19 cellular contexts compared by ENCODE assay signal in the genomic region with DNA sequence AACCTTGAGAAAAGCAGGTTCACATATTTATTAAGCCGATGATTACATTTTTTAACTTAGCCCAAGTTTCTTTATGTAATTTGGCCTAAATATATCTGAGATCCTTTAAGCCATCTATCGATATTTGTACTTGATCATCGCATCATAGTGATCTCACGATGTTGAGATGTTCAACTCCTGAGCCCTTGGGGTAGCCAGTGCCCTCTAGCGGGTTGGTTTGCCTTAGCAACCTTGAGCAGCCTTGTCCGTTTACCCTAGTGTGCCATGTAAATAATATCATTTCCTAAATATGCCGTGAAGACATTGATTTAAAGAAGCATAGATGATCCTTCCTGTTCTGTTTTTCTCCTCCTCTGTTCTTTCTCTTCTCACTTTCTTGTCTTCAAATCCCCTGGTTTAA.
DNase-seq lines count a peak whose midpoint lies in the region; ATAC-seq, FAIRE-seq and TF ChIP-seq lines count a peak whose summit lies in the region.
"Had no signal": no experiment of that assay in that cellular context is flagged by ENCODE, and none has a peak within 500 bp of the region (broad histone marks: within the 10 kb centered on the region; RNA-seq: fewer than 3 reads in every experiment).

No MANE protein-coding gene starts in this region.

- H3K27ac ChIP-seq in K562 (ENCODE audit: extremely low read depth, low read depth, low read length), result no peak overlapping the region
- H3K27ac ChIP-seq: body of pancreas, testis had no signal

- no peak overlapping the region for H3K4me2 ChIP-seq in K562 (ENCODE audit: insufficient read depth, low read length)

- no peaks in the 10 kb centered on the region for H3K36me3 ChIP-seq in K562 (ENCODE audit: control insufficient read depth, insufficient read depth, low read length)

- TF ChIP-seq RAD21 in K562 (CRISPR knock-in tag; conservative IDR thresholded peaks at IDR 0.05 in 1 of 2, IDR thresholded peaks at IDR 0.05 in 1 of 2), result peak in 1 of 2 experiments; percentile 16; a peak in 1 of 4 replicates

- H3K36me3 Mint-ChIP-seq in progenitor cell of endocrine pancreas (ENCODE audit: insufficient read depth), result peaks cover 3% of the 10 kb centered on the region

- POLR2A ChIA-PET in K562 (lab: Yijun Ruan, JAX), result no interaction called here

- no peaks in the 10 kb centered on the region for H3K9me3 ChIP-seq in K562 (replicated peaks; ENCODE audit: control insufficient read depth, insufficient read depth, low read depth, low read length)
- H3K9me3 ChIP-seq: body of pancreas, testis had no signal

- FAIRE-seq in K562 (lab: Jason Lieb, UNC), result peak; percentile 55

- in situ Hi-C loops in K562 (cut with MboI), result no loop called here

- no peak overlapping the region for H3K4me3 ChIP-seq in Jurkat, Clone E6-1 (ENCODE audit: low read length)
- no peak overlapping the region for H3K4me3 ChIP-seq in K562
- H3K4me3 ChIP-seq: body of pancreas, testis had no signal

- no peaks in the 10 kb centered on the region for H3K4me1 ChIP-seq in K562 (replicated peaks in 1 of 2; ENCODE audit: control insufficient read depth in 2 of 2, insufficient read depth in 2 of 2, low read length in 2 of 2)
- H3K4me1 ChIP-seq: body of pancreas, testis had no signal

- H3K27ac Mint-ChIP-seq in progenitor cell of endocrine pancreas, result no peak overlapping the region
- H3K27ac Mint-ChIP-seq: activated CD4-positive, alpha-beta T cell treated with anti-CD3 and anti-CD28 coated beads for 36 hours; CD4-positive, alpha-beta memory T cell had no signal

- no peak for TF ChIP-seq POLR2A in K562 (conservative IDR thresholded peaks at IDR 0.05)

- CTCF ChIA-PET in K562 (lab: Yijun Ruan, JAX; ENCODE audit: low intra/inter-chr PET ratio), result no interaction called here

- no peak for TF ChIP-seq EP300 in K562 (IDR thresholded peaks at IDR 0.05; ENCODE audit: low read length)

- no peaks in the 10 kb centered on the region for H3K27me3 ChIP-seq in K562 (ENCODE audit: control insufficient read depth in 2 of 2, insufficient read depth in 2 of 2, low read length in 2 of 2)
- H3K27me3 ChIP-seq: body of pancreas, testis had no signal

- TF ChIP-seq CTCF in K562 (IDR thresholded peaks at IDR 0.05 in 2 of 3, conservative IDR thresholded peaks at IDR 0.05 in 1 of 3; ENCODE audit: insufficient read depth in 2 of 3, low read depth in 1 of 3, low read length in 3 of 3) (peak; percentile 40 to 46 (median 45); a peak in 4 of 6 replicates), progenitor cell of endocrine pancreas (IDR thresholded peaks at IDR 0.05; ENCODE audit: unreplicated experiment) (peak; percentile 16)

- H3K9me3 Mint-ChIP-seq in progenitor cell of endocrine pancreas (ENCODE audit: low read depth), result no peaks in the 10 kb centered on the region
- H3K9me3 Mint-ChIP-seq: CD4-positive, alpha-beta memory T cell had no signal

- H3K9me1 ChIP-seq in K562 (ENCODE audit: control insufficient read depth, insufficient read depth, low read length), result no peaks in the 10 kb centered on the region

- WGBS in K562 (ENCODE audit: insufficient coverage, low coverage, missing lambda C conversion rate), result 3% methylated on average over 6 of the region's 7 CpGs

- intact Hi-C loops in K562 (cut with micrococcal nuclease), result no loop called here

- no peaks in the 10 kb centered on the region for H4K20me1 ChIP-seq in K562 (replicated peaks; ENCODE audit: control insufficient read depth, insufficient read depth, low read length)

- H2AFZ ChIP-seq in K562 (ENCODE audit: low read depth, low read length), result no peak overlapping the region

- peak; percentile 0 for DNase-seq in NCI-H2227 (lab: John Stamatoyannopoulos, UW; ENCODE audit: unreplicated experiment)
- no peak for DNase-seq in NCI-H2227 treated with DMSO at 0.1 percent for 48 hours (lab: John Stamatoyannopoulos, UW)
- peak; percentile 8 for DNase-seq in Jurkat, Clone E6-1 (ENCODE audit: low read depth, low spot score)
- peak; percentile 8 to 36 (median 16) for DNase-seq in K562 (ENCODE audit: extremely low read depth in 1 of 4, low spot score in 3 of 4)
- no peak for DNase-seq in progenitor cell of endocrine pancreas (ENCODE audit: low spot score, unreplicated experiment)
- DNase-seq in activated naive CD4-positive, alpha-beta T cell (lab: John Stamatoyannopoulos, UW), result no peak
- no peak for DNase-seq in NCI-H2196 (lab: John Stamatoyannopoulos, UW; ENCODE audit: unreplicated experiment)
- DNase-seq: activated CD4-positive, alpha-beta T cell treated with anti-CD3 and anti-CD28 coated beads for 36 hours; activated naive CD4-positive, alpha-beta T cell treated with anti-CD3 and anti-CD28 coated beads, Interleukin-2, amount 50 U/mL, for 16 hours; CD4-positive, alpha-beta memory T cell; dermis blood vessel endothelial cell; hypothalamus; left colon; NCI-H2081 treated with DMSO at 0.1 percent for 48 hours; NCI-H774; Right ventricle myocardium superior; testis had no signal

- peak; percentile 78 for ATAC-seq in K562
- no peak for ATAC-seq in HG02623 (IDR thresholded peaks at IDR 0.05; ENCODE audit: unreplicated experiment)
- ATAC-seq: activated CD4-positive, alpha-beta T cell treated with anti-CD3 and anti-CD28 coated beads for 36 hours; body of pancreas; left colon had no signal

- no peak overlapping the region for H3K4me3 Mint-ChIP-seq in progenitor cell of endocrine pancreas (ENCODE audit: low read depth)
- H3K4me3 Mint-ChIP-seq: activated CD4-positive, alpha-beta T cell treated with anti-CD3 and anti-CD28 coated beads for 36 hours had no signal

- no peak overlapping the region for H3K9ac ChIP-seq in K562 (ENCODE audit: insufficient read depth in 1 of 2, low read depth in 2 of 2, low read length in 2 of 2)

- no peaks in the 10 kb centered on the region for H3K27me3 Mint-ChIP-seq in progenitor cell of endocrine pancreas
- H3K27me3 Mint-ChIP-seq: activated CD4-positive, alpha-beta T cell treated with anti-CD3 and anti-CD28 coated beads for 36 hours; CD4-positive, alpha-beta memory T cell had no signal

- H3K79me2 ChIP-seq in K562 (ENCODE audit: control insufficient read depth, insufficient read depth, low read length), result no peaks in the 10 kb centered on the region

- BruUV-seq in K562 (replicated peaks; lab: Mats Ljungman, UMichigan), result no TSS peak

- peaks cover 2% of the 10 kb centered on the region for H3K4me1 Mint-ChIP-seq in progenitor cell of endocrine pancreas (ENCODE audit: low read depth)
- H3K4me1 Mint-ChIP-seq: activated CD4-positive, alpha-beta T cell treated with anti-CD3 and anti-CD28 coated beads for 36 hours; CD4-positive, alpha-beta memory T cell had no signal

TF ChIP-seq in K562, 482 proteins besides CTCF, POLR2A, EP300 and RAD21:
- TF ChIP-seq HLTF (IDR thresholded peaks at IDR 0.05) (no peak), SIN3A (IDR thresholded peaks at IDR 0.05; ENCODE audit: borderline replicate concordance in 2 of 2, control insufficient read depth in 1 of 2, low read depth in 2 of 2, low read length in 2 of 2) (no peak), CEBPG (CRISPR knock-in tag; IDR thresholded peaks at IDR 0.05) (no peak), CEBPG (tag; conservative IDR thresholded peaks at IDR 0.05 in 1 of 2, IDR thresholded peaks at IDR 0.05 in 1 of 2) (no peak), RFX1 (IDR thresholded peaks at IDR 0.05) (no peak), SPI1 (IDR thresholded peaks at IDR 0.05; ENCODE audit: borderline replicate concordance, low read depth, low read length) (no peak)

Comparison
In these comparisons a context has a peak if more than half of its experiments do, and no peak if none do; other contexts are left out.
1. DNase-seq: peak in NCI-H2227 (single experiment), Jurkat, Clone E6-1 (single experiment) and K562 (4 of 4); none in NCI-H2227 treated with DMSO at 0.1 percent for 48 hours (single experiment), progenitor cell of endocrine pancreas (single experiment), activated naive CD4-positive, alpha-beta T cell (0 of 4) and NCI-H2196 (single experiment).